Comparison of ENCODE assay signal across 8 cellular contexts in the genomic region with DNA sequence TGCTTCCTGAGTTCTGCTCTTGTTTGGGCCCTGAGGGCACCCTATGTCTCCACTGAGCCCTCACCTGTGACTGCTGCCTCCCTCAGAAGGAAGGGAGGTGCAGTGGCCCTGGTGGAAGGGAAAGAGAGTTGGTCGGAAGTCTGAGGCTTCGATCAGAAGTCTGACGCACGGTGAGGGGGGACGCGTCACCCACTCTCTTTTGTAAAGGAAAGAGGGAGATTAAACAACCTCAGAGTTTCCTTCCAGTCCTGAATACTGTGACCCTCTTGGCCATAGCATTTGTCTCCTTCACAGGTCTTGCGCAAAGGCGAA. TPM values are rescaled to one million over a fixed set of nuclear protein-coding genes. Genes with fewer than 3 reads are reported as not detected.
A peak's percentile ranks its signal among the peaks of the same experiment; 100 is the strongest.
DNase-seq lines count a peak whose midpoint lies in the region; ATAC-seq and TF ChIP-seq lines count a peak whose summit lies in the region.

No MANE protein-coding gene starts in this region.

- no peaks in the 10 kb centered on the region for H3K79me2 ChIP-seq in Karpas-422 (ENCODE audit: low read length)

- H3K9ac ChIP-seq in Karpas-422 (ENCODE audit: low read length), result no peak overlapping the region

- H3K4me2 ChIP-seq in Karpas-422 (ENCODE audit: low read depth, low read length, poor library complexity, severe bottlenecking), result no peak overlapping the region

- H2AFZ ChIP-seq in Karpas-422 (ENCODE audit: low read length), result no peak overlapping the region

- H4K20me1 ChIP-seq in Karpas-422 (ENCODE audit: insufficient read depth, low read depth, low read length), result no peaks in the 10 kb centered on the region

- H3K4me1 ChIP-seq in mucosa of descending colon (ENCODE audit: low read depth) (no peaks in the 10 kb centered on the region), Karpas-422 (ENCODE audit: low read length) (no peaks in the 10 kb centered on the region)

- H3K36me3 ChIP-seq in mucosa of descending colon (ENCODE audit: low read depth) (no peaks in the 10 kb centered on the region), Karpas-422 (ENCODE audit: insufficient read depth, low read length) (no peaks in the 10 kb centered on the region)

- TF ChIP-seq CTCF in mucosa of descending colon (IDR thresholded peaks at IDR 0.05), result no peak

- ATAC-seq in T-helper 17 cell (peak; percentile 82), mucosa of descending colon (peak; percentile 29), GM21515 (IDR thresholded peaks at IDR 0.05; ENCODE audit: unreplicated experiment) (no peak)
- ATAC-seq in stimulated activated naive B cell treated with anti-CD40 and anti-IgM and Interleukin-4, amounts not matched to agents 10 μg/mL and 1 μg/mL and 100 μg/mL, for 72 hours (replicated peaks), result no peak

- H3K4me3 Mint-ChIP-seq in T-helper 17 cell, result peak overlapping the region; percentile 73
- H3K4me3 Mint-ChIP-seq in stimulated activated naive B cell treated with anti-CD40 and anti-IgM and Interleukin-4, amounts not matched to agents 10 μg/mL and 1 μg/mL and 100 μg/mL, for 72 hours, result no peak overlapping the region

- H3K9me2 ChIP-seq in Karpas-422 (replicated peaks; ENCODE audit: insufficient read depth, low read length), result no peaks in the 10 kb centered on the region

- DNase-seq in T-helper 17 cell, result peak in 2 of 3 donors; percentile 37 to 40
- DNase-seq in activated T-helper 9 cell treated with anti-CD3 and anti-CD28 coated beads, Interleukin-2, amount 50 U/mL, for 16 hours (ENCODE audit: low read depth), result peak; percentile 17
- DNase-seq in mucosa of descending colon, result no peak
- no peak for DNase-seq in stimulated activated naive B cell treated with anti-CD40 and anti-IgM and Interleukin-4, amounts not matched to agents 10 μg/mL and 1 μg/mL and 100 μg/mL, for 72 hours
- no peak for DNase-seq in Karpas-422
- no peak for DNase-seq in mesenteric fat pad (ENCODE audit: low spot score)
- DNase-seq in 8988T, result no peak

- no peak overlapping the region for H3K27ac ChIP-seq in Karpas-422 (ENCODE audit: low read length)

- intact Hi-C loops in mucosa of descending colon (cut with DNase I, micrococcal nuclease), result no loop called here

- H3K27me3 ChIP-seq in Karpas-422 (ENCODE audit: low read length), result no peaks in the 10 kb centered on the region

- peaks cover 31% of the 10 kb centered on the region for H3K4me1 Mint-ChIP-seq in T-helper 17 cell
- peaks cover 16 to 49% of the 10 kb centered on the region in 2 donors for H3K4me1 Mint-ChIP-seq in stimulated activated naive B cell treated with anti-CD40 and anti-IgM and Interleukin-4, amounts not matched to agents 10 μg/mL and 1 μg/mL and 100 μg/mL, for 72 hours

- peak overlapping the region; percentile 96 for H3K27ac Mint-ChIP-seq in T-helper 17 cell
- H3K27ac Mint-ChIP-seq in stimulated activated naive B cell treated with anti-CD40 and anti-IgM and Interleukin-4, amounts not matched to agents 10 μg/mL and 1 μg/mL and 100 μg/mL, for 72 hours, result peak overlapping the region; percentile 44

- H3K4me3 ChIP-seq in mucosa of descending colon (no peak overlapping the region), Karpas-422 (ENCODE audit: low read length) (no peak overlapping the region)

- H3K9me3 ChIP-seq in T-helper 17 cell (ENCODE audit: control insufficient read depth, low read length, poor library complexity, severe bottlenecking) (no peaks in the 10 kb centered on the region), mucosa of descending colon (no peaks in the 10 kb centered on the region), Karpas-422 (ENCODE audit: low read length) (no peaks in the 10 kb centered on the region)

- H3K9me3 Mint-ChIP-seq in stimulated activated naive B cell treated with anti-CD40 and anti-IgM and Interleukin-4, amounts not matched to agents 10 μg/mL and 1 μg/mL and 100 μg/mL, for 72 hours, result no peaks in the 10 kb centered on the region

- no peaks in the 10 kb centered on the region for H3K27me3 Mint-ChIP-seq in T-helper 17 cell
- H3K27me3 Mint-ChIP-seq in stimulated activated naive B cell treated with anti-CD40 and anti-IgM and Interleukin-4, amounts not matched to agents 10 μg/mL and 1 μg/mL and 100 μg/mL, for 72 hours, result no peaks in the 10 kb centered on the region

- H3K36me3 Mint-ChIP-seq in T-helper 17 cell (ENCODE audit: low read depth), result no peaks in the 10 kb centered on the region
- peaks cover 19 to 26% of the 10 kb centered on the region in 2 donors for H3K36me3 Mint-ChIP-seq in stimulated activated naive B cell treated with anti-CD40 and anti-IgM and Interleukin-4, amounts not matched to agents 10 μg/mL and 1 μg/mL and 100 μg/mL, for 72 hours

RNA-seq across cellular contexts. Expression of a gene that starts 31.4 kb away (rescaled TPM):
- total RNA-seq in T-helper 17 cell (10 to 100 TPM; 63.6 to 73.0 TPM), mucosa of descending colon (10 to 100 TPM; 65.5 to 89.9 (median 71.3) TPM), mesenteric fat pad (146 TPM)
- 94.4 and 111 TPM in 2 replicates for total RNA-seq in Karpas-422 (2014; rRNA removed; shearing (Covaris generic); ENCODE audit: low replicate concordance)

Comparison
In these comparisons a context has a peak if more than half of its experiments do, and no peak if none do; other contexts are left out.
1. ATAC-seq: peak in T-helper 17 cell (single experiment) and mucosa of descending colon (single experiment); none in stimulated activated naive B cell treated with anti-CD40 and anti-IgM and Interleukin-4, amounts not matched to agents 10 μg/mL and 1 μg/mL and 100 μg/mL, for 72 hours (0 of 2) and GM21515 (single experiment).
2. DNase-seq: peak in T-helper 17 cell (2 of 3) and activated T-helper 9 cell treated with anti-CD3 and anti-CD28 coated beads, Interleukin-2, amount 50 U/mL, for 16 hours (single experiment); none in mucosa of descending colon (0 of 3), stimulated activated naive B cell treated with anti-CD40 and anti-IgM and Interleukin-4, amounts not matched to agents 10 μg/mL and 1 μg/mL and 100 μg/mL, for 72 hours (single experiment), Karpas-422 (single experiment), mesenteric fat pad (single experiment) and 8988T (single experiment).